34 cellular contexts compared by ENCODE assay signal in genomic region chr18:5451871-5452270, GRCh38.
"Had no signal": no experiment of that assay in that cellular context is flagged by ENCODE, and none has a peak within 500 bp of the region (broad histone marks: within the 10 kb centered on the region; RNA-seq: fewer than 3 reads in every experiment).

No MANE protein-coding gene starts in this region.

- H3K9ac ChIP-seq: KMS-11 had no signal

- DNase-seq: Karpas-422, Kasumi-1, MG63, MM.1S, MV-4-11, NCI-H1048, NCI-H1092, NCI-H1092 treated with DMSO at 0.1 percent for 48 hours, NCI-H1105, NCI-H1105 treated with DMSO at 0.1 percent for 48 hours, NCI-H1417, NCI-H1417 treated with DMSO at 0.1 percent for 48 hours, NCI-H1436, NCI-H1436 treated with DMSO at 0.1 percent for 48 hours, NCI-H146, NCI-H1694, NCI-H1694 treated with DMSO at 0.1 percent for 48 hours, NCI-H187, NCI-H187 treated with DMSO at 0.1 percent for 48 hours, NCI-H1930, NCI-H2029, NCI-H2029 treated with DMSO at 0.1 percent for 48 hours, NCI-H2081, NCI-H2081 treated with DMSO at 0.1 percent for 48 hours, NCI-H2107, NCI-H2171, NCI-H2171 treated with DMSO at 0.1 percent for 48 hours, NCI-H2227 treated with DMSO at 0.1 percent for 48 hours, NCI-H226, NCI-H345, NCI-H446, NCI-H446 treated with DMSO at 0.1 percent for 48 hours, NCI-H510A had no signal

- H3K27ac ChIP-seq: KMS-11 had no signal

- H3K4me2 ChIP-seq: KMS-11 had no signal

- H3K4me3 ChIP-seq: MG63 had no signal

- H3K9me3 ChIP-seq: MG63 had no signal

- H3K36me3 ChIP-seq: MG63 had no signal

- H3K27me3 ChIP-seq: MG63 had no signal
